Comparison of ENCODE assay signal across 7 cellular contexts in the genomic region with DNA sequence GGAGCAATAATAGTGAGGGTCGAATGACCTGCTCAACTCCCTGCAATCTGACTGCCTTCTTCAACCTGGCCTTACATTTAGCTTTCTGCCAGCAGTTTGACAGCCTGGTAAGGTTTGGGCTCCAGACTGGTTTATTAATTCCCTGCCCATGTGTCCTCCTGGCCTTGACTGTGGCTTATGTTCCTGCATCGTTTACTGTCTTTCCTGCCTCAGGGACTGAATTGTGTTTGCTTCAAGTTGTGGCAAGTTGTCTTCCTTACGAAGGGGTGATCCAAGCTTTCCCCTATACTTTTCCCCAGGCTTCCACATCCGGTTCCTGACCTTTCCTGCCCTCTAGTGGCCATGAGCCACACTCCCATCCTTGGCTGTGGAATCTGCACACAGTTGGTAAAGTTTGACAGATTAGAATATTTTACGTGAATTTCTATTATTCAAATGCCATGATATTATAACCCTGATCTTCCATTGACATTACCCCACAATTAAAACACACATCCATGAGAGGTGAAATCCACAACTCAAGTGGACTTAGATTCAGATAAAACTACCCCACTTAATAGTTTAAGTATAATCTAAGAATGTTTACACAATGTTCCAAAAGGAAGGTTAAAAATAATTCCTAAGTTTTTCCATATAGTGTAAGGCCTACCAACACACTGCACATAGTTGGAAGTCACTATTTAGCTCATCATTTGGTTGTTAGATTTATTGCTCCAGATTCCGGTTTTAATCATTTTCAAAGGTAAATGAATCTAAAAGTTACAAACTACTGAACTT.
DNase-seq lines count a peak whose midpoint lies in the region; ATAC-seq lines count a peak whose summit lies in the region.

No MANE protein-coding gene starts in this region.

- H3K9me3 Mint-ChIP-seq in stimulated activated naive B cell treated with anti-CD40 and anti-IgM and Interleukin-4, amounts not matched to agents 10 μg/mL and 1 μg/mL and 100 μg/mL, for 72 hours, result no peaks in the 10 kb centered on the region

- H3K9ac ChIP-seq in neuronal stem cell (ENCODE audit: low read depth, low read length, poor library complexity), result no peak overlapping the region

- no peak for ATAC-seq in HG03565 (IDR thresholded peaks at IDR 0.05; ENCODE audit: unreplicated experiment)
- ATAC-seq in stimulated activated naive B cell treated with anti-CD40 and anti-IgM and Interleukin-4, amounts not matched to agents 10 μg/mL and 1 μg/mL and 100 μg/mL, for 72 hours (replicated peaks), result no peak

- no peaks in the 10 kb centered on the region for H3K27me3 Mint-ChIP-seq in stimulated activated naive B cell treated with anti-CD40 and anti-IgM and Interleukin-4, amounts not matched to agents 10 μg/mL and 1 μg/mL and 100 μg/mL, for 72 hours

- no peak overlapping the region for H3K4me3 ChIP-seq in neuronal stem cell (ENCODE audit: low read length in 2 of 2)

- DNase-seq in EL, result peak; percentile 74
- DNase-seq in HK-2 (ENCODE audit: unreplicated experiment), result peak; percentile 69
- DNase-seq in RPMI8226, result peak; percentile 58
- peak; percentile 52 for DNase-seq in fibroblast of gingiva (ENCODE audit: low read depth)
- DNase-seq in neuronal stem cell (ENCODE audit: low spot score), result peak; percentile 54
- DNase-seq in stimulated activated naive B cell treated with anti-CD40 and anti-IgM and Interleukin-4, amounts not matched to agents 10 μg/mL and 1 μg/mL and 100 μg/mL, for 72 hours, result no peak

- no peak overlapping the region for H2BK5ac ChIP-seq in neuronal stem cell (ENCODE audit: low read length)

- H3K27ac Mint-ChIP-seq in stimulated activated naive B cell treated with anti-CD40 and anti-IgM and Interleukin-4, amounts not matched to agents 10 μg/mL and 1 μg/mL and 100 μg/mL, for 72 hours, result no peak overlapping the region

- H3K18ac ChIP-seq in neuronal stem cell (ENCODE audit: low read length), result no peak overlapping the region

- no peak overlapping the region for H3K14ac ChIP-seq in neuronal stem cell (ENCODE audit: low read length)

- no peak overlapping the region for H3K4me3 Mint-ChIP-seq in stimulated activated naive B cell treated with anti-CD40 and anti-IgM and Interleukin-4, amounts not matched to agents 10 μg/mL and 1 μg/mL and 100 μg/mL, for 72 hours

- no peaks in the 10 kb centered on the region for H3K27me3 ChIP-seq in neuronal stem cell (ENCODE audit: control insufficient read depth in 3 of 3, insufficient read depth in 3 of 3, low read depth in 1 of 3, low read length in 3 of 3)

- no peaks in the 10 kb centered on the region for H3K36me3 Mint-ChIP-seq in stimulated activated naive B cell treated with anti-CD40 and anti-IgM and Interleukin-4, amounts not matched to agents 10 μg/mL and 1 μg/mL and 100 μg/mL, for 72 hours

- no peak overlapping the region for H4K91ac ChIP-seq in neuronal stem cell (ENCODE audit: low read depth, low read length, poor library complexity)

- peak overlapping the region; percentile 46 for H2AFZ ChIP-seq in neuronal stem cell (ENCODE audit: low read length)

- WGBS in neuronal stem cell (ENCODE audit: extremely low coverage in 2 of 2, insufficient read length in 2 of 2, insufficient replicate concordance in 1 of 2), 2 donors, result no CpG with 5 or more reads among the region's 6 CpGs

- H2BK12ac ChIP-seq in neuronal stem cell (ENCODE audit: low read length), result no peak overlapping the region

- H3K79me1 ChIP-seq in neuronal stem cell (ENCODE audit: low read depth, low read length), result no peaks in the 10 kb centered on the region

- H3K4me1 ChIP-seq in neuronal stem cell (ENCODE audit: control insufficient read depth in 2 of 2, insufficient read depth in 1 of 2, low read depth in 1 of 2, low read length in 2 of 2), result peaks cover 3 to 7% of the 10 kb centered on the region in 2 donors

- H3K36me3 ChIP-seq in neuronal stem cell (replicated peaks in 1 of 2; ENCODE audit: control insufficient read depth in 2 of 2, insufficient read depth in 2 of 2, low read length in 2 of 2), result no peaks in the 10 kb centered on the region

- H3K4me1 Mint-ChIP-seq in stimulated activated naive B cell treated with anti-CD40 and anti-IgM and Interleukin-4, amounts not matched to agents 10 μg/mL and 1 μg/mL and 100 μg/mL, for 72 hours, result no peaks in the 10 kb centered on the region

- no peak overlapping the region for H3K23ac ChIP-seq in neuronal stem cell (ENCODE audit: low read depth, low read length, poor library complexity)

- H2BK120ac ChIP-seq in neuronal stem cell (ENCODE audit: low read depth, low read length), result no peak overlapping the region

- H4K8ac ChIP-seq in neuronal stem cell (ENCODE audit: low read depth, low read length), result no peak overlapping the region

- H2AK5ac ChIP-seq in neuronal stem cell (ENCODE audit: low read depth, low read length), result no peak overlapping the region

- no peak overlapping the region for H3K4ac ChIP-seq in neuronal stem cell (ENCODE audit: low read length)

- H3K4me2 ChIP-seq in neuronal stem cell (ENCODE audit: insufficient read depth, low read length, poor library complexity, severe bottlenecking), result no peak overlapping the region

- H2BK15ac ChIP-seq in neuronal stem cell (ENCODE audit: low read length), result no peak overlapping the region

- H3K9me3 ChIP-seq in neuronal stem cell (replicated peaks in 1 of 2; ENCODE audit: control insufficient read depth in 2 of 2, insufficient read depth in 1 of 2, low read depth in 1 of 2, low read length in 2 of 2), result no peaks in the 10 kb centered on the region

- H3K27ac ChIP-seq in neuronal stem cell (replicated peaks; ENCODE audit: low read length), result no peak overlapping the region
